Comparison of ENCODE assay signal across 8 cellular contexts in the genomic region with DNA sequence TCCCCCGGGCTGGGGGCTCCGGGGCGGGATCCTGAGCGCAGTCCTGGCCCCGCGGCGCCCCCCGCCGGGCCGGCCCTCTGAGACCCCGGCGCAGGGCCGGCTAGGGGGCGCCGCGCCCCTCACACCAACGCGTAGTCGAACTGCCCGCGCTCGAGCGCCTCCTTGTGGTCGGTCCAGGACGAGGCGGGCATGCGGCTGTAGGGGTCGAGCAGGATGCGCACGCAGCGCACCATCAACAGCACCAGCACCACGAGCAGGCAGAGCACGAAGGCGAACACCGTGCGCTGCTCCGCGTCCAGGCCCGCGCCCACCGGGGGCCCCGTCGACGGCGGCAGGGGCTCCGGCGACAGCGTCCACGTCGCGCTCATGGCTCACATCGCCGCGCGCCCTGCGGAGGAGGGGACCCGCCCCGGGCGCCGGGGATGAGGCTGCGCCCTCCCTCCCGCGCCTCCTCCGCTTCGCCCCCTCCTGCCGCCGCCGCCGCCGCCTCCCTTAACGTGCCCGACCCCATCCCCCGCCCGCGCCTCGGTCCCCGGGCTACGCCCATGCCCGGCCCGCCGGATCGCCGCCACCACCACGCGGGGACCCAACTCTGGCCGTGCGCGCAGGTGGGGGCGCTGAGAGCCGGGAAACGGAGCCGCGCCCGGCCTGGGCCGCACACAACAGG. TPM values are rescaled to one million over a fixed set of nuclear protein-coding genes. Genes with fewer than 3 reads are reported as not detected.
DNase-seq lines count a peak whose midpoint lies in the region; ATAC-seq, FAIRE-seq and TF ChIP-seq lines count a peak whose summit lies in the region.

No MANE protein-coding gene starts in this region.

- H3K4me3 ChIP-seq in heart left ventricle (peak overlapping the region; percentile 17 to 70 (median 45)), prostate gland (peak overlapping the region; percentile 33 to 55)

- no peaks in the 10 kb centered on the region for H3K9me3 ChIP-seq in heart left ventricle
- no peaks in the 10 kb centered on the region for H3K9me3 ChIP-seq in prostate gland

- TF ChIP-seq CTCF in LNCAP (IDR thresholded peaks at IDR 0.05) (peak; percentile 96), heart left ventricle (IDR thresholded peaks at IDR 0.05) (peak; percentile 69 to 90 (median 78)), prostate gland (IDR thresholded peaks at IDR 0.05) (peak; percentile 59 to 81 (median 75))

- DNase-seq in EH (ENCODE audit: low read depth) (peak; percentile 83), SK-MEL-5 (ENCODE audit: low read depth, low spot score) (peak; percentile 73), heart left ventricle (peak in 3 of 5 donors; percentile 54 to 64 (median 63)), prostate gland (ENCODE audit: low spot score) (peak; percentile 37), urothelium cell line (ENCODE audit: low spot score) (peak; percentile 76), GOT3 (lab: John Stamatoyannopoulos, UW) (no peak)
- DNase-seq in activated gamma-delta T cell treated with anti-CD3 and anti-CD28 coated beads, Interleukin-2, amount 50 U/mL, for 16 hours (ENCODE audit: low read depth): peak; percentile 68

- peak; percentile 88 for FAIRE-seq in urothelium cell line (lab: Jason Lieb, UNC)

- in situ Hi-C loops in SK-MEL-5 (cut with HindIII; ENCODE audit: low pct_unique_long_range_greater_than_20kb, low sequenced_read_pairs): no loop called here

- peaks cover 8 to 61% (median 38%) of the 10 kb centered on the region in 12 donors for H3K4me1 ChIP-seq in heart left ventricle
- H3K4me1 ChIP-seq in prostate gland (replicated peaks): peaks cover 21% of the 10 kb centered on the region

- H3K27ac ChIP-seq in heart left ventricle: peak overlapping the region in 1 of 12 donors; percentile 96
- H3K27ac ChIP-seq in prostate gland: peak overlapping the region in 1 of 2 donors; percentile 58

- no peak for ATAC-seq in heart left ventricle

- H3K27me3 ChIP-seq in heart left ventricle (no peaks in the 10 kb centered on the region), prostate gland (replicated peaks; ENCODE audit: insufficient read depth) (no peaks in the 10 kb centered on the region)

- H3K36me3 ChIP-seq in heart left ventricle (peaks cover 0 to 31% (median 18%) of the 10 kb centered on the region in 9 donors), prostate gland (peaks cover 7 to 10% of the 10 kb centered on the region in 2 donors)

- TF ChIP-seq POLR2A in heart left ventricle (IDR thresholded peaks at IDR 0.05): no peak
- no peak for TF ChIP-seq POLR2A in prostate gland (IDR thresholded peaks at IDR 0.05)

- intact Hi-C loops in heart left ventricle (cut with DNase I): loop anchor here in 3 of 10 donors (2.0 to 5.0 kb wide), 3 partner anchors 71 to 73 kb away; no protein-coding TSS in a partner anchor
- intact Hi-C loops in prostate gland (cut with DNase I): loop anchor here (5.0 kb wide), 1 partner anchor 393 kb away; no protein-coding TSS in a partner anchor

- 0 to 2% (median 1%) methylated on average over 12 to 95 of the region's 95 CpGs for WGBS in heart left ventricle, 4 donors
- WGBS in prostate gland: under 1% methylated on average over 39 of the region's 95 CpGs

RNA-seq across cellular contexts. Expression of a gene that starts 0.6 kb away (rescaled TPM):
- 0.37 and 0.42 TPM in 2 replicates for total RNA-seq in SK-MEL-5 (2014; rRNA removed; shearing (Covaris generic))
- polyA plus RNA-seq in SK-MEL-5 (2015; cell fraction: cytosol; rRNA removed): 4.9 and 6.5 TPM in 2 replicates
- 0.20 and 0.42 TPM in 2 replicates for polyA plus RNA-seq in SK-MEL-5 (2015; cell fraction: nucleus; rRNA removed)
- total RNA-seq in heart left ventricle: 1 to 10 TPM in 2 of 9 donors, under 1 TPM in 5, not detected in 2; 0.21 to 3.3 (median 0.32) TPM
- under 1 TPM in 1 of 2 donors, not detected in 1; 0.87 TPM for polyA plus RNA-seq in heart left ventricle
- 10 to 100 TPM in 1 of 2 donors, 1 to 10 TPM in 1; 5.0 to 37.1 TPM for total RNA-seq in prostate gland

RNA-seq across cellular contexts. Expression of a gene that starts 5.2 kb away (rescaled TPM):
- 16.7 and 21.5 TPM in 2 replicates for total RNA-seq in SK-MEL-5 (2014; rRNA removed; shearing (Covaris generic))
- 34.9 and 45.2 TPM in 2 replicates for polyA plus RNA-seq in SK-MEL-5 (2015; cell fraction: cytosol; rRNA removed)
- polyA plus RNA-seq in SK-MEL-5 (2015; cell fraction: nucleus; rRNA removed): 9.9 and 16.9 TPM in 2 replicates
- total RNA-seq in heart left ventricle: 10 to 100 TPM in 4 of 9 donors, 1 to 10 TPM in 5; 6.8 to 16.7 (median 9.3) TPM
- 10 to 100 TPM; 10.4 to 28.9 TPM for polyA plus RNA-seq in heart left ventricle
- total RNA-seq in prostate gland: 10 to 100 TPM; 37.4 to 95.0 TPM

RNA-seq across cellular contexts. Expression of a gene that starts 10.7 kb away (rescaled TPM):
- total RNA-seq in SK-MEL-5 (2014; rRNA removed; shearing (Covaris generic)): not detected in 2 replicates
- 1.0 TPM in 1 of 2 replicates, not detected in the other for polyA plus RNA-seq in SK-MEL-5 (2015; cell fraction: cytosol; rRNA removed)
- not detected in 2 replicates for polyA plus RNA-seq in SK-MEL-5 (2015; cell fraction: nucleus; rRNA removed)
- total RNA-seq in heart left ventricle (10 to 100 TPM in 2 of 9 donors, 1 to 10 TPM in 7; 3.6 to 41.2 (median 8.0) TPM), prostate gland (1 to 10 TPM in 1 of 2 donors, not detected in 1; 3.2 TPM)
- polyA plus RNA-seq in heart left ventricle: 1 to 10 TPM in 1 of 2 donors, under 1 TPM in 1; 0.76 to 3.5 TPM

RNA-seq across cellular contexts. Expression of a gene that starts 18.2 kb away (rescaled TPM):
- 71.4 and 76.4 TPM in 2 replicates for total RNA-seq in SK-MEL-5 (2014; rRNA removed; shearing (Covaris generic))
- polyA plus RNA-seq in SK-MEL-5 (2015; cell fraction: cytosol; rRNA removed): 60.4 and 83.0 TPM in 2 replicates
- 191 and 195 TPM in 2 replicates for polyA plus RNA-seq in SK-MEL-5 (2015; cell fraction: nucleus; rRNA removed)
- total RNA-seq in heart left ventricle (10 to 100 TPM; 55.9 to 99.9 (median 70.6) TPM), prostate gland (10 to 100 TPM; 47.3 to 83.4 TPM)
- 100 to 1,000 TPM in 1 of 2 donors, 10 to 100 TPM in 1; 99.6 to 140 TPM for polyA plus RNA-seq in heart left ventricle

RNA-seq across cellular contexts. Expression of a gene that starts 21.6 kb away (rescaled TPM):
- total RNA-seq in SK-MEL-5 (2014; rRNA removed; shearing (Covaris generic)): 5.7 and 6.4 TPM in 2 replicates
- 21.7 and 24.6 TPM in 2 replicates for polyA plus RNA-seq in SK-MEL-5 (2015; cell fraction: cytosol; rRNA removed)
- polyA plus RNA-seq in SK-MEL-5 (2015; cell fraction: nucleus; rRNA removed): 60.7 and 77.9 TPM in 2 replicates
- total RNA-seq in heart left ventricle (10 to 100 TPM; 11.6 to 26.6 (median 23.5) TPM), prostate gland (10 to 100 TPM; 21.6 to 45.2 TPM)
- 10 to 100 TPM; 22.2 to 35.5 TPM for polyA plus RNA-seq in heart left ventricle
